In genomic region chr5:45279109-45279508, GRCh38 we compare ENCODE assay signal across 23 cellular contexts.
A peak's percentile ranks its signal among the peaks of the same experiment; 100 is the strongest.
DNase-seq lines count a peak whose midpoint lies in the region; ATAC-seq and TF ChIP-seq lines count a peak whose summit lies in the region.
"Had no signal": no experiment of that assay in that cellular context is flagged by ENCODE, and none has a peak within 500 bp of the region (broad histone marks: within the 10 kb centered on the region; RNA-seq: fewer than 3 reads in every experiment).

No MANE protein-coding gene starts in this region.

- no peak overlapping the region for H2AK5ac ChIP-seq in mesendoderm (ENCODE audit: low read length)

- no peak overlapping the region for H2AFZ ChIP-seq in PC-3 (ENCODE audit: low read length)

- H3K4me1 ChIP-seq in PC-3 (ENCODE audit: insufficient read depth, low read length) (no peaks in the 10 kb centered on the region), mesendoderm (ENCODE audit: control insufficient read depth, low read depth, low read length) (no peaks in the 10 kb centered on the region)
- H3K4me1 ChIP-seq: BLaER1 treated with 17β-estradiol and CSF1 and Interleukin-3, amounts not matched to agents 10 nM and 100 nM; Caco-2 had no signal

- H3K4me2 ChIP-seq in PC-3 (ENCODE audit: low read length): no peak overlapping the region
- no peak overlapping the region for H3K4me2 ChIP-seq in mesendoderm (ENCODE audit: low read length)
- H3K4me2 ChIP-seq: BLaER1 treated with 17β-estradiol and CSF1 and Interleukin-3, amounts not matched to agents 10 nM and 100 nM had no signal

- H4K5ac ChIP-seq in mesendoderm (ENCODE audit: low read length): no peak overlapping the region

- H3K27ac ChIP-seq in PC-3 (ENCODE audit: low read length) (no peak overlapping the region), mesendoderm (ENCODE audit: low read depth, low read length) (no peak overlapping the region)
- H3K27ac ChIP-seq: BLaER1 treated with 17β-estradiol and CSF1 and Interleukin-3, amounts not matched to agents 10 nM and 100 nM; SK-N-MC had no signal

- H3K9ac ChIP-seq in PC-3 (ENCODE audit: low read length): no peak overlapping the region
- H3K9ac ChIP-seq in mesendoderm (ENCODE audit: low read length): no peak overlapping the region
- H3K9ac ChIP-seq: BLaER1 treated with 17β-estradiol and CSF1 and Interleukin-3, amounts not matched to agents 10 nM and 100 nM had no signal

- H2BK120ac ChIP-seq in mesendoderm (ENCODE audit: low read depth, low read length): no peak overlapping the region

- intact Hi-C loops in PC-3 (cut with micrococcal nuclease): no loop called here
- intact Hi-C loops in left ventricle myocardium superior (cut with micrococcal nuclease): no loop called here

- no peaks in the 10 kb centered on the region for H3K27me3 Mint-ChIP-seq in activated CD8-positive, alpha-beta memory T cell treated with anti-CD3 and anti-CD28 coated beads, Interleukin-2, amount 10 ng/mL, durations not matched to agents 7 days and 5 days
- H3K27me3 Mint-ChIP-seq: CD4-positive, alpha-beta memory T cell; IgD-negative memory B cell had no signal

- no TSS peak for BruUV-seq in PC-3 (replicated peaks; lab: Mats Ljungman, UMichigan)

- H4K8ac ChIP-seq in mesendoderm (ENCODE audit: low read depth, low read length): no peak overlapping the region

- DNase-seq in HT1080 (ENCODE audit: low read depth) (peak; percentile 83), PC-3 (no peak), iPS DF 19.7 (ENCODE audit: low read depth, low spot score) (peak; percentile 59), mesendoderm (peak; percentile 91), RKO (ENCODE audit: low spot score) (no peak), left ventricle myocardium superior (no peak)
- DNase-seq in activated CD8-positive, alpha-beta memory T cell treated with anti-CD3 and anti-CD28 coated beads, Interleukin-2, amount 10 ng/mL, durations not matched to agents 7 days and 5 days: no peak
- DNase-seq: Caco-2; CD4-positive, alpha-beta memory T cell; DMS 273 treated with DMSO at 0.1 percent for 48 hours; DMS79 treated with DMSO at 0.1 percent for 48 hours; NCI-H1105; NCI-H1694; NCI-H2171; NCI-H345; NCI-H524 treated with DMSO at 0.1 percent for 48 hours; RPMI8226; SHP77; SW 1271 had no signal

- no peaks in the 10 kb centered on the region for H3K4me1 Mint-ChIP-seq in activated CD8-positive, alpha-beta memory T cell treated with anti-CD3 and anti-CD28 coated beads, Interleukin-2, amount 10 ng/mL, durations not matched to agents 7 days and 5 days
- H3K4me1 Mint-ChIP-seq: CD4-positive, alpha-beta memory T cell had no signal

- TF ChIP-seq CTCF in PC-3 (conservative IDR thresholded peaks at IDR 0.05; ENCODE audit: low read depth, low read length): no peak

- H2BK15ac ChIP-seq in mesendoderm (replicated peaks; ENCODE audit: low read depth): no peak overlapping the region

- no peaks in the 10 kb centered on the region for H3K9me2 ChIP-seq in PC-3 (replicated peaks; ENCODE audit: low read length)

- H3K9me3 ChIP-seq in PC-3 (ENCODE audit: low read length): peaks cover 6% of the 10 kb centered on the region; the same call in 1 of the 2 replicates
- H3K9me3 ChIP-seq: BLaER1 treated with 17β-estradiol and CSF1 and Interleukin-3, amounts not matched to agents 10 nM and 100 nM; Caco-2 had no signal

- H3K4ac ChIP-seq in mesendoderm (ENCODE audit: low read depth, low read length): no peak overlapping the region

- H3K27ac Mint-ChIP-seq in activated CD8-positive, alpha-beta memory T cell treated with anti-CD3 and anti-CD28 coated beads, Interleukin-2, amount 10 ng/mL, durations not matched to agents 7 days and 5 days: no peak overlapping the region
- H3K27ac Mint-ChIP-seq: CD4-positive, alpha-beta memory T cell; IgD-negative memory B cell had no signal

- no peaks in the 10 kb centered on the region for H3K79me1 ChIP-seq in mesendoderm (ENCODE audit: low read length)

- no peaks in the 10 kb centered on the region for H3F3A ChIP-seq in PC-3 (ENCODE audit: low read length, unreplicated experiment)

- no peaks in the 10 kb centered on the region for H3K36me3 ChIP-seq in PC-3 (ENCODE audit: low read depth, low read length)
- H3K36me3 ChIP-seq in mesendoderm (ENCODE audit: control insufficient read depth, insufficient read depth, low read length): no peaks in the 10 kb centered on the region
- H3K36me3 ChIP-seq: BLaER1 treated with 17β-estradiol and CSF1 and Interleukin-3, amounts not matched to agents 10 nM and 100 nM had no signal

- H3K4me3 Mint-ChIP-seq in activated CD8-positive, alpha-beta memory T cell treated with anti-CD3 and anti-CD28 coated beads, Interleukin-2, amount 10 ng/mL, durations not matched to agents 7 days and 5 days: no peak overlapping the region
- H3K4me3 Mint-ChIP-seq: CD4-positive, alpha-beta memory T cell; IgD-negative memory B cell had no signal

- no peak overlapping the region for H3K18ac ChIP-seq in mesendoderm (ENCODE audit: low read length)

- peaks cover 8% of the 10 kb centered on the region for H3K9me3 Mint-ChIP-seq in activated CD8-positive, alpha-beta memory T cell treated with anti-CD3 and anti-CD28 coated beads, Interleukin-2, amount 10 ng/mL, durations not matched to agents 7 days and 5 days (ENCODE audit: low read depth)

- no peak overlapping the region for H3K4me3 ChIP-seq in PC-3 (ENCODE audit: low read length)
- H3K4me3 ChIP-seq in mesendoderm (ENCODE audit: low read length): no peak overlapping the region
- H3K4me3 ChIP-seq: BLaER1 treated with 17β-estradiol and CSF1 and Interleukin-3, amounts not matched to agents 10 nM and 100 nM; SK-N-MC had no signal

- no peak overlapping the region for H3K56ac ChIP-seq in mesendoderm (ENCODE audit: low read length)

- POLR2A ChIA-PET in PC-3 (lab: Charles Lee; ENCODE audit: unreplicated experiment): no interaction called here

- ATAC-seq in PC-3 (peak; percentile 51), GM19397 (IDR thresholded peaks at IDR 0.05; ENCODE audit: unreplicated experiment) (no peak), left ventricle myocardium superior (no peak)
- no peak for ATAC-seq in activated CD8-positive, alpha-beta memory T cell treated with anti-CD3 and anti-CD28 coated beads, Interleukin-2, amount 10 ng/mL, durations not matched to agents 7 days and 5 days

- no peaks in the 10 kb centered on the region for H4K20me1 ChIP-seq in PC-3 (ENCODE audit: low read length)
- H4K20me1 ChIP-seq: BLaER1 treated with 17β-estradiol and CSF1 and Interleukin-3, amounts not matched to agents 10 nM and 100 nM had no signal

- H3K36me3 Mint-ChIP-seq in activated CD8-positive, alpha-beta memory T cell treated with anti-CD3 and anti-CD28 coated beads, Interleukin-2, amount 10 ng/mL, durations not matched to agents 7 days and 5 days: no peaks in the 10 kb centered on the region
- H3K36me3 Mint-ChIP-seq: CD4-positive, alpha-beta memory T cell; IgD-negative memory B cell had no signal

- no peak overlapping the region for H3K23ac ChIP-seq in mesendoderm (ENCODE audit: low read length)

- CTCF ChIA-PET in PC-3 (lab: Charles Lee): no interaction called here
- CTCF ChIA-PET in activated CD8-positive, alpha-beta memory T cell treated with anti-CD3 and anti-CD28 coated beads, Interleukin-2, amount 10 ng/mL, durations not matched to agents 7 days and 5 days (lab: Charles Lee): no interaction called here

- H3K27me3 ChIP-seq in PC-3 (ENCODE audit: low read length): peaks cover 10% of the 10 kb centered on the region; the same call in 1 of the 2 replicates
- no peaks in the 10 kb centered on the region for H3K27me3 ChIP-seq in mesendoderm (ENCODE audit: insufficient read depth, low read length, poor library complexity)
- H3K27me3 ChIP-seq: BLaER1 treated with 17β-estradiol and CSF1 and Interleukin-3, amounts not matched to agents 10 nM and 100 nM had no signal

- no CpG with 5 or more reads among the region's 1 CpG for WGBS in mesendoderm (ENCODE audit: extremely low coverage, insufficient coverage, low lambda C conversion rate)

- no peak overlapping the region for H2BK5ac ChIP-seq in mesendoderm (ENCODE audit: low read length)

- H3K79me2 ChIP-seq in PC-3 (ENCODE audit: low read length) (no peaks in the 10 kb centered on the region), mesendoderm (ENCODE audit: control insufficient read depth, insufficient read depth, low read length) (no peaks in the 10 kb centered on the region)

Comparison
In these comparisons a context has a peak if more than half of its experiments do, and no peak if none do; other contexts are left out.
1. DNase-seq: peak in HT1080 (single experiment), iPS DF 19.7 (single experiment) and mesendoderm (single experiment); none in PC-3 (single experiment), activated CD8-positive, alpha-beta memory T cell treated with anti-CD3 and anti-CD28 coated beads, Interleukin-2, amount 10 ng/mL, durations not matched to agents 7 days and 5 days (single experiment), RKO (single experiment) and left ventricle myocardium superior (single experiment).